ENCODE assay signal across 8 cellular contexts in genomic region chr10:3067859-3068179, GRCh38. TPM values are rescaled to one million over a fixed set of nuclear protein-coding genes. Genes with fewer than 3 reads are reported as not detected.
A peak's percentile ranks its signal among the peaks of the same experiment; 100 is the strongest.
DNase-seq lines count a peak whose midpoint lies in the region; ATAC-seq and TF ChIP-seq lines count a peak whose summit lies in the region.

No MANE protein-coding gene starts in this region.

- H3K9me2 ChIP-seq in hepatocyte (replicated peaks; ENCODE audit: insufficient read depth): no peaks in the 10 kb centered on the region

- peak overlapping the region; percentile 86 for H2AFZ ChIP-seq in hepatocyte

- peaks cover 3% of the 10 kb centered on the region for H3K79me2 ChIP-seq in hepatocyte

- no peaks in the 10 kb centered on the region for H3K9me3 Mint-ChIP-seq in WTC11
- H3K9me3 Mint-ChIP-seq in stimulated activated effector memory CD8-positive, alpha-beta T cell treated with anti-CD3 and anti-CD28 coated beads, Interleukin-12 subunit alpha, Interleukin-12 subunit beta, amount 100 ng/mL, for 72 hours: peaks cover 3% of the 10 kb centered on the region

- peaks cover 25% of the 10 kb centered on the region for H3K27me3 Mint-ChIP-seq in WTC11 (ENCODE audit: low read depth)

- POLR2A ChIA-PET in WTC11 (lab: Charles Lee): interaction anchor here (1.3 kb wide), 1 partner anchor 105 kb away, joined by 3 read pairs; the partner anchor contains the start of gene PITRM1

- TF ChIP-seq CTCF in WTC11 (IDR thresholded peaks at IDR 0.05): no peak
- TF ChIP-seq CTCF in hepatocyte (IDR thresholded peaks at IDR 0.05; ENCODE audit: poor library complexity): no peak

- peaks cover 35% of the 10 kb centered on the region for H3K4me1 Mint-ChIP-seq in WTC11
- peaks cover 35% of the 10 kb centered on the region for H3K4me1 Mint-ChIP-seq in stimulated activated effector memory CD8-positive, alpha-beta T cell treated with anti-CD3 and anti-CD28 coated beads, Interleukin-12 subunit alpha, Interleukin-12 subunit beta, amount 100 ng/mL, for 72 hours

- H3K36me3 Mint-ChIP-seq in WTC11: peaks cover 30% of the 10 kb centered on the region
- H3K36me3 Mint-ChIP-seq in stimulated activated effector memory CD8-positive, alpha-beta T cell treated with anti-CD3 and anti-CD28 coated beads, Interleukin-12 subunit alpha, Interleukin-12 subunit beta, amount 100 ng/mL, for 72 hours: peaks cover 50% of the 10 kb centered on the region

- CTCF ChIA-PET in WTC11 (lab: Charles Lee): no interaction called here

- H3K36me3 ChIP-seq in hepatocyte (replicated peaks; ENCODE audit: insufficient read depth, low read depth): no peaks in the 10 kb centered on the region

- peaks cover 8% of the 10 kb centered on the region for H3K4me1 ChIP-seq in hepatocyte (ENCODE audit: insufficient read depth)

- ATAC-seq in HG02840 (IDR thresholded peaks at IDR 0.05; ENCODE audit: low FRiP score, unreplicated experiment): peak; percentile 4
- peak; percentile 4; the same call in 1 of the 2 replicates for ATAC-seq in WTC11
- ATAC-seq in stimulated activated effector memory CD8-positive, alpha-beta T cell treated with anti-CD3 and anti-CD28 coated beads, Interleukin-12 subunit alpha, Interleukin-12 subunit beta, amount 100 ng/mL, for 72 hours: peak; percentile 1

- H3K4me2 ChIP-seq in hepatocyte: peak overlapping the region; percentile 99

- DNase-seq in NCI-H748 (lab: John Stamatoyannopoulos, UW; ENCODE audit: unreplicated experiment) (peak; percentile 39), NCI-H748 treated with DMSO at 0.1 percent for 48 hours (lab: John Stamatoyannopoulos, UW) (no peak), WTC11 (ENCODE audit: low spot score) (no peak), hepatocyte (ENCODE audit: low spot score) (no peak), DMS114 treated with DMSO at 0.1 percent for 48 hours (lab: John Stamatoyannopoulos, UW; ENCODE audit: unreplicated experiment) (no peak), GM03348 (ENCODE audit: low spot score) (no peak)
- peak in 1 of 2 donors; percentile 66 for DNase-seq in stimulated activated effector memory CD8-positive, alpha-beta T cell treated with anti-CD3 and anti-CD28 coated beads, Interleukin-12 subunit alpha, Interleukin-12 subunit beta, amount 100 ng/mL, for 72 hours (ENCODE audit: low spot score in 2 of 2)

- H3K27ac Mint-ChIP-seq in WTC11: no peak overlapping the region
- H3K27ac Mint-ChIP-seq in stimulated activated effector memory CD8-positive, alpha-beta T cell treated with anti-CD3 and anti-CD28 coated beads, Interleukin-12 subunit alpha, Interleukin-12 subunit beta, amount 100 ng/mL, for 72 hours: peak overlapping the region; percentile 93

- whole genome bisulfite sequencing in hepatocyte (ENCODE audit: low lambda C conversion rate, missing lambda C conversion rate): 7% methylated on average over 10 of the region's 29 CpGs

- no peak overlapping the region for H3K27ac ChIP-seq in hepatocyte

- H3K9me3 ChIP-seq in hepatocyte (ENCODE audit: low read depth): no peaks in the 10 kb centered on the region

- peak overlapping the region; percentile 87 for H3K4me3 ChIP-seq in hepatocyte

- H3K27me3 ChIP-seq in hepatocyte: peaks cover 35% of the 10 kb centered on the region

- no peaks in the 10 kb centered on the region for H4K20me1 ChIP-seq in hepatocyte (ENCODE audit: insufficient read depth, poor library complexity, severe bottlenecking)

- H3K4me3 Mint-ChIP-seq in WTC11: peak overlapping the region; percentile 77
- H3K4me3 Mint-ChIP-seq in stimulated activated effector memory CD8-positive, alpha-beta T cell treated with anti-CD3 and anti-CD28 coated beads, Interleukin-12 subunit alpha, Interleukin-12 subunit beta, amount 100 ng/mL, for 72 hours: peak overlapping the region; percentile 83

TF ChIP-seq in WTC11, 78 proteins besides CTCF, POLR2A, EP300 and RAD21:
- 0 out of 2 replicates have a peak, but pooled peaks have one; percentile 6 for TF ChIP-seq ETV6 (CRISPR knock-in tag; IDR thresholded peaks at IDR 0.05)
- TF ChIP-seq ZNF263 (CRISPR knock-in tag; IDR thresholded peaks at IDR 0.05; ENCODE audit: low read depth): no peak
TF ChIP-seq in WTC11: peak in this region for 1.

RNA-seq across cellular contexts. Expression of gene PFKP, which starts 0.5 kb away (rescaled TPM):
- total RNA-seq in WTC11 (2021) (127 to 156 TPM (median 150 TPM) in 3 replicates), hepatocyte (17.5 and 24.6 TPM in 2 replicates)
- polyA plus RNA-seq in hepatocyte: 48.9 and 56.0 TPM in 2 replicates
